ENCODE assay signal across 16 cellular contexts in the genomic region with DNA sequence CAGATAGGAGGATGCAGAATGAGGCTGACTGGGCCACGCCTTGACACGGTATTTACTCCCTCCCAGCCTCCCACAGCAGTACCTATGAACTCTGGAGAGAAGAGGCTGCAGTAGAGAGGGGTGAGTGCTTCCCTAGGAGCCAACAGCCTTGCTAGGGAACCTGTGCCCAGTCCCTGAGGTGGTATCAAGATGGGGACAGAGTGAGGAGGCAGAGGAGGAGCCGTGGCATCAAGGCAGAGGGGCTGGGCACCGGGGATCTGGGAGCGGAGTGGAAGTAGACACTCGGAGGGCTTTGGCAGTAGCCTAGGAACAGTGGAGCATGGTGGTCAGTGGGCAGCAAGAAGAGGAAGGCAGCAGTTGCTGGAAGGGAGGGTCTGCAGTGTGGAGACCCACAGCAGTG.
A peak's percentile ranks its signal among the peaks of the same experiment; 100 is the strongest.
DNase-seq lines count a peak whose midpoint lies in the region; ATAC-seq and TF ChIP-seq lines count a peak whose summit lies in the region.
"Had no signal": no experiment of that assay in that cellular context is flagged by ENCODE, and none has a peak within 500 bp of the region (broad histone marks: within the 10 kb centered on the region; RNA-seq: fewer than 3 reads in every experiment).

No MANE protein-coding gene starts in this region.

- H2BK5ac ChIP-seq in neuronal stem cell (ENCODE audit: low read length) = no peak overlapping the region

- CTCF ChIA-PET in activated B cell treated with CpG ODN at 0.5 μM for 24 hours (lab: Charles Lee) = no interaction called here

- H3K36me3 ChIP-seq in DND-41 (ENCODE audit: insufficient read depth, low read length) (no peaks in the 10 kb centered on the region), neuronal stem cell (replicated peaks in 1 of 2; ENCODE audit: control insufficient read depth in 2 of 2, insufficient read depth in 2 of 2, low read length in 2 of 2) (no peaks in the 10 kb centered on the region), sigmoid colon (no peaks in the 10 kb centered on the region), gastroesophageal sphincter (no peaks in the 10 kb centered on the region)
- H3K36me3 ChIP-seq: BLaER1 treated with 17β-estradiol and CSF1 and Interleukin-3, amounts not matched to agents 10 nM and 100 nM had no signal

- H4K8ac ChIP-seq in neuronal stem cell (ENCODE audit: low read depth, low read length) = no peak overlapping the region

- POLR2A ChIA-PET in activated B cell treated with CpG ODN at 0.5 μM for 24 hours (lab: Charles Lee) = no interaction called here

- H3K4me1 ChIP-seq in DND-41 (ENCODE audit: insufficient read depth, low read length) (peaks cover 5% of the 10 kb centered on the region; the same call in 1 of the 2 replicates), neuronal stem cell (ENCODE audit: control insufficient read depth in 2 of 2, insufficient read depth in 1 of 2, low read depth in 1 of 2, low read length in 2 of 2) (no peaks in the 10 kb centered on the region), sigmoid colon (peaks cover 0 to 7% (median 6%) of the 10 kb centered on the region in 4 donors), gastroesophageal sphincter (peaks cover 0 to 7% (median 5%) of the 10 kb centered on the region in 3 donors)

- no peaks in the 10 kb centered on the region for H3K4me1 Mint-ChIP-seq in activated B cell treated with CpG ODN at 0.5 μM for 24 hours
- no peaks in the 10 kb centered on the region for H3K4me1 Mint-ChIP-seq in activated T-cell treated with anti-CD3 and anti-CD28 coated beads, Interleukin-2, amount 50 U/mL, for 24 hours (ENCODE audit: low read depth)

- ATAC-seq in DND-41 (ENCODE audit: insufficient read depth, low read depth) = peak; percentile 22; the same call in 1 of the 3 replicates
- no peak for ATAC-seq in activated B cell treated with CpG ODN at 0.5 μM for 24 hours (ENCODE audit: low read depth)
- ATAC-seq in gastroesophageal sphincter = no peak
- ATAC-seq: CD8-positive, alpha-beta T cell had no signal

- TF ChIP-seq CTCF in DND-41 (IDR thresholded peaks at IDR 0.05; ENCODE audit: borderline replicate concordance, extremely low read depth, low read length, poor library complexity, severe bottlenecking) (no peak), activated B cell treated with CpG ODN at 0.5 μM for 24 hours (IDR thresholded peaks at IDR 0.05) (no peak), sigmoid colon (IDR thresholded peaks at IDR 0.05) (no peak), gastroesophageal sphincter (IDR thresholded peaks at IDR 0.05) (no peak)

- H3K9ac ChIP-seq in DND-41 (ENCODE audit: low read depth, low read length) (no peak overlapping the region), neuronal stem cell (ENCODE audit: low read depth, low read length, poor library complexity) (no peak overlapping the region)
- H3K9ac ChIP-seq: BLaER1 treated with 17β-estradiol and CSF1 and Interleukin-3, amounts not matched to agents 10 nM and 100 nM had no signal

- whole genome bisulfite sequencing in neuronal stem cell (ENCODE audit: extremely low coverage in 2 of 2, insufficient read length in 2 of 2, insufficient replicate concordance in 1 of 2), 2 donors = no CpG with 5 or more reads among the region's 6 CpGs
- 67 to 91% methylated on average over 6 of the region's 6 CpGs for WGBS in sigmoid colon, 2 donors
- WGBS in gastroesophageal sphincter (ENCODE audit: low coverage in 1 of 2), 2 donors = 84 to 97% methylated on average over 3 to 6 of the region's 6 CpGs

- peaks cover 3% of the 10 kb centered on the region for H3K9me3 Mint-ChIP-seq in activated B cell treated with CpG ODN at 0.5 μM for 24 hours
- no peaks in the 10 kb centered on the region for H3K9me3 Mint-ChIP-seq in activated T-cell treated with anti-CD3 and anti-CD28 coated beads, Interleukin-2, amount 50 U/mL, for 24 hours
- H3K9me3 Mint-ChIP-seq: CD8-positive, alpha-beta T cell had no signal

- peak overlapping the region; percentile 47 for H2AK5ac ChIP-seq in neuronal stem cell (ENCODE audit: low read depth, low read length)

- intact Hi-C loops in activated B cell treated with CpG ODN at 0.5 μM for 24 hours (cut with micrococcal nuclease) = no loop called here
- intact Hi-C loops in sigmoid colon (cut with DNase I) = no loop called here

- TF ChIP-seq POLR2A in sigmoid colon (IDR thresholded peaks at IDR 0.05) = no peak
- no peak for TF ChIP-seq POLR2A in gastroesophageal sphincter (IDR thresholded peaks at IDR 0.05)

- H3K4me3 ChIP-seq in DND-41 (ENCODE audit: low read depth in 1 of 2, low read length in 2 of 2) = no peak overlapping the region
- H3K4me3 ChIP-seq in neuronal stem cell (ENCODE audit: low read length in 2 of 2) = no peak overlapping the region
- H3K4me3 ChIP-seq in sigmoid colon = no peak overlapping the region
- no peak overlapping the region for H3K4me3 ChIP-seq in gastroesophageal sphincter
- H3K4me3 ChIP-seq: BLaER1 treated with 17β-estradiol and CSF1 and Interleukin-3, amounts not matched to agents 10 nM and 100 nM; GM23338 had no signal

- H3K4me2 ChIP-seq in DND-41 (ENCODE audit: insufficient read depth, low read length) (no peak overlapping the region), neuronal stem cell (ENCODE audit: insufficient read depth, low read length, poor library complexity, severe bottlenecking) (no peak overlapping the region)
- H3K4me2 ChIP-seq: GM23338 had no signal

- no peak overlapping the region for H4K91ac ChIP-seq in neuronal stem cell (ENCODE audit: low read depth, low read length, poor library complexity)

- H2BK12ac ChIP-seq in neuronal stem cell (ENCODE audit: low read length) = no peak overlapping the region

- H2AFZ ChIP-seq in DND-41 (ENCODE audit: low read depth, low read length) (no peak overlapping the region), neuronal stem cell (ENCODE audit: low read length) (no peak overlapping the region)
- H2AFZ ChIP-seq: GM23338 had no signal

- peaks cover 5% of the 10 kb centered on the region for H3K9me3 ChIP-seq in DND-41 (ENCODE audit: insufficient read depth, low read length, severe bottlenecking)
- H3K9me3 ChIP-seq in neuronal stem cell (replicated peaks in 1 of 2; ENCODE audit: control insufficient read depth in 2 of 2, insufficient read depth in 1 of 2, low read depth in 1 of 2, low read length in 2 of 2) = peaks cover 0 to 5% of the 10 kb centered on the region in 2 donors
- no peaks in the 10 kb centered on the region for H3K9me3 ChIP-seq in sigmoid colon
- no peaks in the 10 kb centered on the region for H3K9me3 ChIP-seq in gastroesophageal sphincter

- no peak overlapping the region for H2BK120ac ChIP-seq in neuronal stem cell (ENCODE audit: low read depth, low read length)

- H3K27me3 Mint-ChIP-seq in activated B cell treated with CpG ODN at 0.5 μM for 24 hours = peaks cover 10% of the 10 kb centered on the region
- H3K27me3 Mint-ChIP-seq in activated T-cell treated with anti-CD3 and anti-CD28 coated beads, Interleukin-2, amount 50 U/mL, for 24 hours = peaks cover 22% of the 10 kb centered on the region

- DNase-seq in DND-41 = no peak
- no peak for DNase-seq in activated B cell treated with CpG ODN at 0.5 μM for 24 hours
- DNase-seq in neuronal stem cell (ENCODE audit: low spot score) = no peak
- DNase-seq in sigmoid colon = peak; percentile 43
- no peak for DNase-seq in G401 (ENCODE audit: low spot score)
- no peak for DNase-seq in activated T-cell treated with anti-CD3 and anti-CD28 coated beads, Interleukin-2, amount 50 U/mL, for 24 hours
- DNase-seq: Calu3; CD8-positive, alpha-beta T cell; GDM1; H7; HFFc6 had no signal

- no peak overlapping the region for H3K4me3 Mint-ChIP-seq in activated B cell treated with CpG ODN at 0.5 μM for 24 hours
- no peak overlapping the region for H3K4me3 Mint-ChIP-seq in activated T-cell treated with anti-CD3 and anti-CD28 coated beads, Interleukin-2, amount 50 U/mL, for 24 hours
- H3K4me3 Mint-ChIP-seq: B cell; CD8-positive, alpha-beta T cell; GM23338; HFFc6 had no signal

- no peaks in the 10 kb centered on the region for H3K79me2 ChIP-seq in DND-41 (ENCODE audit: insufficient read depth, low read length)

- no peaks in the 10 kb centered on the region for H4K20me1 ChIP-seq in DND-41 (ENCODE audit: insufficient read depth, low read length)
- H4K20me1 ChIP-seq: BLaER1 treated with 17β-estradiol and CSF1 and Interleukin-3, amounts not matched to agents 10 nM and 100 nM had no signal

- H3K27ac ChIP-seq in DND-41 (ENCODE audit: low read length) (no peak overlapping the region; the same call in 1 of the 2 replicates), neuronal stem cell (replicated peaks; ENCODE audit: low read length) (no peak overlapping the region), sigmoid colon (no peak overlapping the region), gastroesophageal sphincter (no peak overlapping the region)
- H3K27ac ChIP-seq: BLaER1 treated with 17β-estradiol and CSF1 and Interleukin-3, amounts not matched to agents 10 nM and 100 nM; HL-60 had no signal

- TF ChIP-seq EP300 in sigmoid colon (IDR thresholded peaks at IDR 0.05) = no peak
- TF ChIP-seq EP300 in gastroesophageal sphincter (IDR thresholded peaks at IDR 0.05) = no peak

- no peak overlapping the region for H3K4ac ChIP-seq in neuronal stem cell (ENCODE audit: low read length)

- H3K14ac ChIP-seq in neuronal stem cell (ENCODE audit: low read length) = no peak overlapping the region

- in situ Hi-C loops in G401 (cut with HindIII; ENCODE audit: low sequenced_read_pairs) = no loop called here

- peak overlapping the region; percentile 39 for H2BK15ac ChIP-seq in neuronal stem cell (ENCODE audit: low read length)

- H3K79me1 ChIP-seq in neuronal stem cell (ENCODE audit: low read depth, low read length) = no peaks in the 10 kb centered on the region

- no peaks in the 10 kb centered on the region for H3K27me3 ChIP-seq in DND-41 (ENCODE audit: insufficient read depth, low read length, poor library complexity)
- H3K27me3 ChIP-seq in neuronal stem cell (ENCODE audit: control insufficient read depth in 3 of 3, insufficient read depth in 3 of 3, low read depth in 1 of 3, low read length in 3 of 3) = peaks cover 0 to 14% (median 2%) of the 10 kb centered on the region in 3 experiments
- H3K27me3 ChIP-seq in sigmoid colon = no peaks in the 10 kb centered on the region
- H3K27me3 ChIP-seq in gastroesophageal sphincter = no peaks in the 10 kb centered on the region
- H3K27me3 ChIP-seq: BLaER1 treated with 17β-estradiol and CSF1 and Interleukin-3, amounts not matched to agents 10 nM and 100 nM had no signal

- peak overlapping the region; percentile 46 for H3K27ac Mint-ChIP-seq in activated B cell treated with CpG ODN at 0.5 μM for 24 hours
- no peak overlapping the region for H3K27ac Mint-ChIP-seq in activated T-cell treated with anti-CD3 and anti-CD28 coated beads, Interleukin-2, amount 50 U/mL, for 24 hours
- H3K27ac Mint-ChIP-seq: B cell; CD8-positive, alpha-beta T cell; GM23338; HFFc6 had no signal

- no peaks in the 10 kb centered on the region for H3K36me3 Mint-ChIP-seq in activated B cell treated with CpG ODN at 0.5 μM for 24 hours (ENCODE audit: low read depth)
- no peaks in the 10 kb centered on the region for H3K36me3 Mint-ChIP-seq in activated T-cell treated with anti-CD3 and anti-CD28 coated beads, Interleukin-2, amount 50 U/mL, for 24 hours (ENCODE audit: low read depth)
- H3K36me3 Mint-ChIP-seq: CD8-positive, alpha-beta T cell had no signal

- no peak overlapping the region for H3K23ac ChIP-seq in neuronal stem cell (ENCODE audit: low read depth, low read length, poor library complexity)

- peak overlapping the region; percentile 52 for H3K18ac ChIP-seq in neuronal stem cell (ENCODE audit: low read length)
